Comparison of ENCODE assay signal across 8 cellular contexts in the genomic region with DNA sequence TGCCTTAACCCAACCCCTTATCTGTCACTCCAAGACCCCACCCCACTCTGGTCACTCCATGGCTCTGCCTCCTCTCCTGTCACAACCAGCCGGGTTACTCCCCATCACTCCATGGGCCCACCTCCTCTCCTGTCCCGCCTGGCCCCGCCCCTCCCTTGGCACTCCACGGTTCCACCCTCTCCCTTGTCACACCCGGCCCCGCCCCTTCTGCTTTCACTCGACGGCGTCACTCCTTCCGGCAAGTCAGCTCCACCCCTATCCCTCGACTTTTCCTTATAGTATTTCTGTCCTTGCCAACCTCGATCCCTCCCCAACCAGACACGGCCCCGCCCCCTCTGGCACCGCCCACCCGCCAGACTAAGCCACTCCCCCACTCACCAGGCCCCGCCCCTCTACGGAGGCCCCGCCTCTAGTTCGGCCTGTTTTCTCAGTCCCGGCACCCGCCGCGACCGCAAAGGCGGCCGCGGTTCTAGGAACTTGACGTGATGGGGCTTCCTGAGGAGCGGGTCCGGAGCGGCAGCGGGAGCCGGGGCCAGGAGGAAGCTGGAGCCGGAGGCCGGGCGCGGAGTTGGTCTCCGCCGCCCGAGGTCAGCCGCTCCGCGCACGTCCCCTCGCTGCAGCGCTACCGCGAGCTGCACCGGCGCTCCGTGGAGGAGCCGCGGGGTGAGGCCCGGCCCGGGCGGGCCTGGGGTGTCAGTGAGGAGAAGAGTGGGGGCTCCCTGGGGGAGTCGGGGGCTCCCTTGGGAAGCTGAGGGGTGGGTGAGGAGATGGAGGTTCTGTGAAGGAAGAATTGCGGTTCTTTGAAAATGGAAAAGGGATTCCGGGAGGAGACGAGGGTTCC. TPM values are rescaled to one million over a fixed set of nuclear protein-coding genes. Genes with fewer than 3 reads are reported as not detected.
DNase-seq lines count a peak whose midpoint lies in the region; ATAC-seq and TF ChIP-seq lines count a peak whose summit lies in the region.

A gene with protein sequence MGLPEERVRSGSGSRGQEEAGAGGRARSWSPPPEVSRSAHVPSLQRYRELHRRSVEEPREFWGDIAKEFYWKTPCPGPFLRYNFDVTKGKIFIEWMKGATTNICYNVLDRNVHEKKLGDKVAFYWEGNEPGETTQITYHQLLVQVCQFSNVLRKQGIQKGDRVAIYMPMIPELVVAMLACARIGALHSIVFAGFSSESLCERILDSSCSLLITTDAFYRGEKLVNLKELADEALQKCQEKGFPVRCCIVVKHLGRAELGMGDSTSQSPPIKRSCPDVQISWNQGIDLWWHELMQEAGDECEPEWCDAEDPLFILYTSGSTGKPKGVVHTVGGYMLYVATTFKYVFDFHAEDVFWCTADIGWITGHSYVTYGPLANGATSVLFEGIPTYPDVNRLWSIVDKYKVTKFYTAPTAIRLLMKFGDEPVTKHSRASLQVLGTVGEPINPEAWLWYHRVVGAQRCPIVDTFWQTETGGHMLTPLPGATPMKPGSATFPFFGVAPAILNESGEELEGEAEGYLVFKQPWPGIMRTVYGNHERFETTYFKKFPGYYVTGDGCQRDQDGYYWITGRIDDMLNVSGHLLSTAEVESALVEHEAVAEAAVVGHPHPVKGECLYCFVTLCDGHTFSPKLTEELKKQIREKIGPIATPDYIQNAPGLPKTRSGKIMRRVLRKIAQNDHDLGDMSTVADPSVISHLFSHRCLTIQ (plus strand): TSS at position 452 of the 841 bp plus-strand sequence. CDS start 34 bp downstream, at position 486.

- H4K20me1 ChIP-seq in fibroblast of lung (ENCODE audit: control insufficient read depth, extremely low read depth, insufficient read depth, low read length) = peaks cover 2% of the 10 kb centered on the region

- no peaks in the 10 kb centered on the region for H3K27me3 Mint-ChIP-seq in activated T-helper 17 cell treated with anti-CD3 and anti-CD28 coated beads, Interleukin-2, amount 50 U/mL, for 72 hours
- H3K27me3 Mint-ChIP-seq in naive thymus-derived CD4-positive, alpha-beta T cell = no peaks in the 10 kb centered on the region
- no peaks in the 10 kb centered on the region for H3K27me3 Mint-ChIP-seq in stimulated activated memory B cell treated with anti-CD40 and anti-IgM and Interleukin-4, amounts not matched to agents 10 μg/mL and 1 μg/mL and 100 μg/mL, for 72 hours

- H3K79me2 ChIP-seq in fibroblast of lung (ENCODE audit: control insufficient read depth, insufficient read depth, low read length) = peaks cover 13% of the 10 kb centered on the region

- no peaks in the 10 kb centered on the region for H3K36me3 ChIP-seq in fibroblast of lung (ENCODE audit: control insufficient read depth, insufficient read depth, low read length)
- no peaks in the 10 kb centered on the region for H3K36me3 ChIP-seq in naive thymus-derived CD4-positive, alpha-beta T cell (ENCODE audit: control insufficient read depth in 2 of 3, insufficient read depth in 3 of 3, low read length in 3 of 3)

- POLR2A ChIA-PET in naive thymus-derived CD4-positive, alpha-beta T cell (lab: Charles Lee) = interaction anchor here (0.6 to 6.0 kb wide), 6 partner anchors 42 to 360 kb away, joined by 3 to 32 read pairs (median 3); a partner anchor contains a TSS

- H3K27me3 ChIP-seq in fibroblast of lung (ENCODE audit: control insufficient read depth, insufficient read depth, low read length) = no peaks in the 10 kb centered on the region
- no peaks in the 10 kb centered on the region for H3K27me3 ChIP-seq in naive thymus-derived CD4-positive, alpha-beta T cell (ENCODE audit: control insufficient read depth in 2 of 2, insufficient read depth in 2 of 2, low read length in 2 of 2)

- TF ChIP-seq CTCF in fibroblast of lung (conservative IDR thresholded peaks at IDR 0.05 in 1 of 2, IDR thresholded peaks at IDR 0.05 in 1 of 2; ENCODE audit: low read depth in 1 of 2, low read length in 2 of 2) = no peak

- H3K36me3 Mint-ChIP-seq in activated T-helper 17 cell treated with anti-CD3 and anti-CD28 coated beads, Interleukin-2, amount 50 U/mL, for 72 hours (ENCODE audit: low read depth) = no peaks in the 10 kb centered on the region
- H3K36me3 Mint-ChIP-seq in naive thymus-derived CD4-positive, alpha-beta T cell = peaks cover 0 to 6% (median 0%) of the 10 kb centered on the region in 5 donors
- H3K36me3 Mint-ChIP-seq in stimulated activated memory B cell treated with anti-CD40 and anti-IgM and Interleukin-4, amounts not matched to agents 10 μg/mL and 1 μg/mL and 100 μg/mL, for 72 hours = no peaks in the 10 kb centered on the region

- peak within 1 kb of the TSS; percentile 86 for H2AFZ ChIP-seq in fibroblast of lung (ENCODE audit: low read length)

- H3K27ac Mint-ChIP-seq in activated T-helper 17 cell treated with anti-CD3 and anti-CD28 coated beads, Interleukin-2, amount 50 U/mL, for 72 hours = peak within 1 kb of the TSS; percentile 88
- peak within 1 kb of the TSS; percentile 68 to 96 (median 88) for H3K27ac Mint-ChIP-seq in naive thymus-derived CD4-positive, alpha-beta T cell
- H3K27ac Mint-ChIP-seq in stimulated activated memory B cell treated with anti-CD40 and anti-IgM and Interleukin-4, amounts not matched to agents 10 μg/mL and 1 μg/mL and 100 μg/mL, for 72 hours = peak within 1 kb of the TSS; percentile 70

- H3K27ac ChIP-seq in fibroblast of lung (ENCODE audit: insufficient read depth, low read length) = peak within 1 kb of the TSS; percentile 60
- peak within 1 kb of the TSS; percentile 74 for H3K27ac ChIP-seq in naive thymus-derived CD4-positive, alpha-beta T cell (ENCODE audit: low read depth, low read length)

- H3K4me1 Mint-ChIP-seq in activated T-helper 17 cell treated with anti-CD3 and anti-CD28 coated beads, Interleukin-2, amount 50 U/mL, for 72 hours = peaks cover 32% of the 10 kb centered on the region
- peaks cover 47 to 79% (median 72%) of the 10 kb centered on the region in 7 donors for H3K4me1 Mint-ChIP-seq in naive thymus-derived CD4-positive, alpha-beta T cell
- peaks cover 50% of the 10 kb centered on the region for H3K4me1 Mint-ChIP-seq in stimulated activated memory B cell treated with anti-CD40 and anti-IgM and Interleukin-4, amounts not matched to agents 10 μg/mL and 1 μg/mL and 100 μg/mL, for 72 hours

- H3K9me3 Mint-ChIP-seq in activated T-helper 17 cell treated with anti-CD3 and anti-CD28 coated beads, Interleukin-2, amount 50 U/mL, for 72 hours = no peaks in the 10 kb centered on the region
- H3K9me3 Mint-ChIP-seq in naive thymus-derived CD4-positive, alpha-beta T cell = peaks cover 0 to 1% (median 0%) of the 10 kb centered on the region in 11 donors
- no peaks in the 10 kb centered on the region for H3K9me3 Mint-ChIP-seq in stimulated activated memory B cell treated with anti-CD40 and anti-IgM and Interleukin-4, amounts not matched to agents 10 μg/mL and 1 μg/mL and 100 μg/mL, for 72 hours

- H3K4me3 Mint-ChIP-seq in activated T-helper 17 cell treated with anti-CD3 and anti-CD28 coated beads, Interleukin-2, amount 50 U/mL, for 72 hours = peak within 1 kb of the TSS; percentile 93
- peak within 1 kb of the TSS; percentile 78 to 99 (median 90) for H3K4me3 Mint-ChIP-seq in naive thymus-derived CD4-positive, alpha-beta T cell
- peak within 1 kb of the TSS; percentile 83 for H3K4me3 Mint-ChIP-seq in stimulated activated memory B cell treated with anti-CD40 and anti-IgM and Interleukin-4, amounts not matched to agents 10 μg/mL and 1 μg/mL and 100 μg/mL, for 72 hours

- CTCF ChIA-PET in naive thymus-derived CD4-positive, alpha-beta T cell (lab: Charles Lee) = interaction anchor here (0.9 to 6.0 kb wide), 3 partner anchors 12 to 81 kb away, joined by 3 to 33 read pairs (median 4); a partner anchor contains a TSS

- peak; percentile 65 for ATAC-seq in GM21737 (IDR thresholded peaks at IDR 0.05; ENCODE audit: unreplicated experiment)
- ATAC-seq in activated T-helper 17 cell treated with anti-CD3 and anti-CD28 coated beads, Interleukin-2, amount 50 U/mL, for 72 hours (replicated peaks) = peak; percentile 89
- peak; percentile 91 for ATAC-seq in naive thymus-derived CD4-positive, alpha-beta T cell
- peak; percentile 92 for ATAC-seq in stimulated activated memory B cell treated with anti-CD40 and anti-IgM and Interleukin-4, amounts not matched to agents 10 μg/mL and 1 μg/mL and 100 μg/mL, for 72 hours

- H3K4me1 ChIP-seq in fibroblast of lung (ENCODE audit: control insufficient read depth, extremely low read depth, insufficient read depth, low read length) = peaks cover 14% of the 10 kb centered on the region
- H3K4me1 ChIP-seq in naive thymus-derived CD4-positive, alpha-beta T cell (ENCODE audit: control insufficient read depth in 2 of 2, insufficient read depth in 2 of 2, low read length in 2 of 2) = peaks cover 35 to 43% of the 10 kb centered on the region in 2 donors

- H3K4me2 ChIP-seq in fibroblast of lung (ENCODE audit: extremely low read depth, insufficient read depth, low read length) = peak within 1 kb of the TSS; percentile 97

- intact Hi-C loops in naive thymus-derived CD4-positive, alpha-beta T cell (cut with micrococcal nuclease) = loop anchor here (1.0 to 10.0 kb wide), 18 partner anchors 15 to 1176 kb away; a partner anchor contains a TSS

- H3K4me3 ChIP-seq in fibroblast of lung (replicated peaks in 1 of 4; ENCODE audit: control extremely low read depth in 1 of 4, insufficient read depth in 1 of 4, low read depth in 3 of 4, low read length in 4 of 4) = peak within 1 kb of the TSS; percentile 90 to 96 (median 92)
- H3K4me3 ChIP-seq in naive thymus-derived CD4-positive, alpha-beta T cell (ENCODE audit: low read length) = peak within 1 kb of the TSS; percentile 87

- no peaks in the 10 kb centered on the region for H3K9me3 ChIP-seq in fibroblast of lung (ENCODE audit: control insufficient read depth, insufficient read depth, low read depth, low read length)
- H3K9me3 ChIP-seq in naive thymus-derived CD4-positive, alpha-beta T cell (ENCODE audit: control insufficient read depth in 2 of 3, low read length in 3 of 3) = no peaks in the 10 kb centered on the region

- H3K9ac ChIP-seq in fibroblast of lung (ENCODE audit: insufficient read depth, low read length) = peak within 1 kb of the TSS; percentile 75

- DNase-seq in DMS153 treated with DMSO at 0.1 percent for 48 hours (lab: John Stamatoyannopoulos, UW; ENCODE audit: unreplicated experiment) (peak; percentile 86), Kasumi-1 (lab: John Stamatoyannopoulos, UW) (peak; percentile 99), RPMI8226 (peak; percentile 98), fibroblast of lung (ENCODE audit: low read depth in 2 of 2) (peak; percentile 97 to 99)
- DNase-seq in naive thymus-derived CD4-positive, alpha-beta T cell = peak; percentile 88 to 99 (median 92)

RNA-seq across cellular contexts. Expression of the gene that starts here (rescaled TPM):
- 10 to 100 TPM; 31.7 to 42.0 TPM for total RNA-seq in activated T-helper 17 cell treated with anti-CD3 and anti-CD28 coated beads, Interleukin-2, amount 50 U/mL, for 72 hours
- total RNA-seq in fibroblast of lung = 50.1 and 129 TPM in 2 replicates
- 52.1 and 59.4 TPM in 2 replicates for polyA plus RNA-seq in fibroblast of lung
- 43.6 and 54.6 TPM in 2 replicates for polyA plus RNA-seq in fibroblast of lung (2012)
- 259 and 291 TPM in 2 replicates for polyA minus RNA-seq in fibroblast of lung (ENCODE audit: low replicate concordance)
- 10 to 100 TPM; 37.3 to 51.7 (median 43.3) TPM for total RNA-seq in naive thymus-derived CD4-positive, alpha-beta T cell
- 10 to 100 TPM; 14.6 to 17.5 TPM for polyA plus RNA-seq in naive thymus-derived CD4-positive, alpha-beta T cell

Comparison
In these comparisons a context has a peak if more than half of its experiments do, and no peak if none do; other contexts are left out.
1. Peak in every context shown above with its lines: DNase-seq, ATAC-seq, H3K4me3 ChIP-seq and H3K27ac ChIP-seq.